8 cellular contexts compared by ENCODE assay signal in genomic region chr17:3602499-3602898, GRCh38. TPM values are rescaled to one million over a fixed set of nuclear protein-coding genes. Genes with fewer than 3 reads are reported as not detected.
A peak's percentile ranks its signal among the peaks of the same experiment; 100 is the strongest.
DNase-seq lines count a peak whose midpoint lies in the region; ATAC-seq and TF ChIP-seq lines count a peak whose summit lies in the region.

No MANE protein-coding gene starts in this region.

- peaks cover 37% of the 10 kb centered on the region for H3K36me3 ChIP-seq in NT2/D1 (ENCODE audit: insufficient read depth, insufficient read length, low read length)

- H3K27me3 Mint-ChIP-seq in endothelial cell (ENCODE audit: unreplicated experiment), result no peaks in the 10 kb centered on the region
- H3K27me3 Mint-ChIP-seq in progenitor cell of endocrine pancreas, result no peaks in the 10 kb centered on the region
- H3K27me3 Mint-ChIP-seq in activated T-helper 17 cell treated with anti-CD3 and anti-CD28 coated beads, Interleukin-2, amount 50 U/mL, for 72 hours, result no peaks in the 10 kb centered on the region

- H3K4me1 ChIP-seq in NT2/D1 (ENCODE audit: insufficient read depth, insufficient read length), result peaks cover 4% of the 10 kb centered on the region

- DNase-seq in activated CD4-positive, alpha-beta T cell treated with anti-CD3 and anti-CD28 coated beads for 24 hours (ENCODE audit: low read depth in 2 of 2), result peak; percentile 7 to 16
- no peak for DNase-seq in activated CD4-positive, alpha-beta T cell treated with anti-CD3 and anti-CD28 coated beads for 1 hour
- DNase-seq in NT2/D1 (ENCODE audit: low read depth, low spot score) (peak; percentile 11), endothelial cell (ENCODE audit: low spot score) (no peak), progenitor cell of endocrine pancreas (ENCODE audit: low spot score, unreplicated experiment) (no peak)

- TF ChIP-seq CTCF in endothelial cell (IDR thresholded peaks at IDR 0.05; ENCODE audit: unreplicated experiment) (peak; percentile 58), progenitor cell of endocrine pancreas (IDR thresholded peaks at IDR 0.05; ENCODE audit: unreplicated experiment) (peak; percentile 49)

- no peak overlapping the region for H3K9ac ChIP-seq in NT2/D1 (ENCODE audit: insufficient read length, low read depth)

- H3K9me3 ChIP-seq in NT2/D1 (ENCODE audit: insufficient read depth, low read length), result peaks cover 9% of the 10 kb centered on the region; the same call in 1 of the 2 replicates

- H3K4me1 Mint-ChIP-seq in endothelial cell (ENCODE audit: unreplicated experiment), result no peaks in the 10 kb centered on the region
- H3K4me1 Mint-ChIP-seq in progenitor cell of endocrine pancreas (ENCODE audit: low read depth), result no peaks in the 10 kb centered on the region
- no peaks in the 10 kb centered on the region for H3K4me1 Mint-ChIP-seq in activated T-helper 17 cell treated with anti-CD3 and anti-CD28 coated beads, Interleukin-2, amount 50 U/mL, for 72 hours

- ATAC-seq in HG03097 (IDR thresholded peaks at IDR 0.05; ENCODE audit: low FRiP score, unreplicated experiment) (no peak), GM21786 (IDR thresholded peaks at IDR 0.05; ENCODE audit: unreplicated experiment) (no peak)
- no peak for ATAC-seq in activated T-helper 17 cell treated with anti-CD3 and anti-CD28 coated beads, Interleukin-2, amount 50 U/mL, for 72 hours (replicated peaks)

- H3K36me3 Mint-ChIP-seq in endothelial cell (ENCODE audit: low read depth, unreplicated experiment), result peaks cover 4% of the 10 kb centered on the region
- peaks cover 11% of the 10 kb centered on the region for H3K36me3 Mint-ChIP-seq in progenitor cell of endocrine pancreas (ENCODE audit: insufficient read depth)
- no peaks in the 10 kb centered on the region for H3K36me3 Mint-ChIP-seq in activated T-helper 17 cell treated with anti-CD3 and anti-CD28 coated beads, Interleukin-2, amount 50 U/mL, for 72 hours (ENCODE audit: low read depth)

- H3K9me3 Mint-ChIP-seq in endothelial cell (ENCODE audit: unreplicated experiment) (no peaks in the 10 kb centered on the region), progenitor cell of endocrine pancreas (ENCODE audit: low read depth) (no peaks in the 10 kb centered on the region)
- no peaks in the 10 kb centered on the region for H3K9me3 Mint-ChIP-seq in activated T-helper 17 cell treated with anti-CD3 and anti-CD28 coated beads, Interleukin-2, amount 50 U/mL, for 72 hours

- H3K4me3 Mint-ChIP-seq in endothelial cell (ENCODE audit: unreplicated experiment) (no peak overlapping the region), progenitor cell of endocrine pancreas (ENCODE audit: low read depth) (no peak overlapping the region)
- no peak overlapping the region for H3K4me3 Mint-ChIP-seq in activated T-helper 17 cell treated with anti-CD3 and anti-CD28 coated beads, Interleukin-2, amount 50 U/mL, for 72 hours

- H3K27ac Mint-ChIP-seq in endothelial cell (ENCODE audit: unreplicated experiment) (no peak overlapping the region), progenitor cell of endocrine pancreas (no peak overlapping the region)
- no peak overlapping the region for H3K27ac Mint-ChIP-seq in activated T-helper 17 cell treated with anti-CD3 and anti-CD28 coated beads, Interleukin-2, amount 50 U/mL, for 72 hours

- H3K4me3 ChIP-seq in NT2/D1 (ENCODE audit: insufficient read length, low read depth), result no peak overlapping the region

- no peaks in the 10 kb centered on the region for H3K27me3 ChIP-seq in NT2/D1 (ENCODE audit: insufficient read depth, insufficient read length)

RNA-seq across cellular contexts. Expression of gene TRPV1, which starts 6.7 kb away (rescaled TPM):
- total RNA-seq in endothelial cell (ENCODE audit: unreplicated experiment) (5.5 TPM), progenitor cell of endocrine pancreas (11.9 and 12.5 TPM in 2 replicates)
- total RNA-seq in activated T-helper 17 cell treated with anti-CD3 and anti-CD28 coated beads, Interleukin-2, amount 50 U/mL, for 72 hours, result 1 to 10 TPM; 3.7 to 3.9 TPM

RNA-seq across cellular contexts. Expression of gene SHPK, which starts 33.6 kb away (rescaled TPM):
- total RNA-seq in endothelial cell (ENCODE audit: unreplicated experiment) (14.1 TPM), progenitor cell of endocrine pancreas (19.2 and 22.0 TPM in 2 replicates)
- 10 to 100 TPM in 1 of 2 donors, 1 to 10 TPM in 1; 10.0 to 12.3 TPM for total RNA-seq in activated T-helper 17 cell treated with anti-CD3 and anti-CD28 coated beads, Interleukin-2, amount 50 U/mL, for 72 hours

RNA-seq across cellular contexts. Expression of gene CTNS, which starts 34.1 kb away (rescaled TPM):
- total RNA-seq in endothelial cell (ENCODE audit: unreplicated experiment) (17.5 TPM), progenitor cell of endocrine pancreas (16.4 and 16.5 TPM in 2 replicates)
- 10 to 100 TPM; 11.2 to 11.8 TPM for total RNA-seq in activated T-helper 17 cell treated with anti-CD3 and anti-CD28 coated beads, Interleukin-2, amount 50 U/mL, for 72 hours

RNA-seq across cellular contexts. Expression of gene TRPV3, which starts 44.9 kb away (rescaled TPM):
- not detected for total RNA-seq in endothelial cell (ENCODE audit: unreplicated experiment)
- 1.6 and 2.7 TPM in 2 replicates for total RNA-seq in progenitor cell of endocrine pancreas
- 1 to 10 TPM in 1 of 2 donors, under 1 TPM in 1; 0.86 to 3.5 TPM for total RNA-seq in activated T-helper 17 cell treated with anti-CD3 and anti-CD28 coated beads, Interleukin-2, amount 50 U/mL, for 72 hours

Comparison
In these comparisons a context has a peak if more than half of its experiments do, and no peak if none do; other contexts are left out.
1. DNase-seq: peak in activated CD4-positive, alpha-beta T cell treated with anti-CD3 and anti-CD28 coated beads for 24 hours (2 of 2) and NT2/D1 (single experiment); none in activated CD4-positive, alpha-beta T cell treated with anti-CD3 and anti-CD28 coated beads for 1 hour (single experiment), endothelial cell (single experiment) and progenitor cell of endocrine pancreas (single experiment).